22 cellular contexts compared by ENCODE assay signal in the genomic region with DNA sequence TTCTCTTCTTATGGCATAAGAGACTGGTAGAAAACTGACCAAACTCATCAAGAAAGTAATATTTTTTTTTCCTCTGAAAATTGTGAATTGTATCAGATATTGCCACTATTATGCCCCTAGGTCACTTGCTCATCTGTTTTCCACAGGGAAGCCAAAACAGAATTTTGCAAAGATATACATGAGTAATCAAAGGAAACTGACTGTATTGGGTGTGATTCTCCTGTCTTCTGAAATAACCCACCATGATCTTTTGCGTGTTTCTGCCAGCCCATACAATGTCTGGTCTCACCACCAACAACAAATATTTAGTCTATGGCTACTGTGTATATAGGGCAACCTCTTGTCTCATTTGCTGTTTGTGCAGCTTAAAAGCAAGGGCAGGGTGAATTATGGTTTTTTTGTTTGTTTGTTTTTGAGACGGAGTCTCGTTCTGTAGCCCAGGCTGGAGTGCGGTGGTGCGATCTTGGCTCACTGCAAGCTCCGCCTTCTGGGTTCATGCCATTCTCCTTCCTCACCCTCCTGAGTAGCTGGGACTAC. TPM values are rescaled to one million over a fixed set of nuclear protein-coding genes. Genes with fewer than 3 reads are reported as not detected.
"Had no signal": no experiment of that assay in that cellular context is flagged by ENCODE, and none has a peak within 500 bp of the region (broad histone marks: within the 10 kb centered on the region; RNA-seq: fewer than 3 reads in every experiment).

No MANE protein-coding gene starts in this region.

- H3K4me3 ChIP-seq: adrenal gland, cardiac muscle cell, thyroid gland, uterus had no signal

- H3K27ac Mint-ChIP-seq: activated naive CD4-positive, alpha-beta T cell treated with anti-CD3 and anti-CD28 coated beads, Interleukin-2, amount 50 U/mL, for 72 hours; activated T-helper 1 cell treated with anti-CD3 and anti-CD28 coated beads, Interleukin-12 subunit alpha, Interleukin-12 subunit beta, Interleukin-2, Interleukin-4 antibody, amounts not matched to agents 30 ng/mL and 10 ng/mL and 1 ng/mL, durations not matched to agents 14 hours and 24 hours and 36 hours; dendritic cell treated with granulocyte-macrophage colony-stimulating factor and Interleukin-4, amounts not matched to agents 40 ng/mL and 50 ng/mL, for 4 days had no signal

- H3K27me3 Mint-ChIP-seq: dendritic cell treated with granulocyte-macrophage colony-stimulating factor and Interleukin-4, amounts not matched to agents 40 ng/mL and 50 ng/mL, for 4 days had no signal

- H3K36me3 ChIP-seq: adrenal gland, cardiac muscle cell, thyroid gland, uterus had no signal

- DNase-seq: activated CD4-positive, alpha-beta T cell treated with anti-CD3 and anti-CD28 coated beads, Interleukin-2, amount 50 U/mL, for 4 hours; activated CD4-positive, CD25-positive, alpha-beta regulatory T cell treated with anti-CD3 and anti-CD28 coated beads, Interleukin-2, amount 50 U/mL, for 72 hours; activated gamma-delta T cell treated with Interleukin-2 at 50 U/mL for 16 hours; effector CD8-positive, alpha-beta T cell; left colon; mammary epithelial cell; occipital lobe; posterior cingulate gyrus; retina; stimulated activated CD4-positive, alpha-beta T cell treated with anti-CD3 and anti-CD28 coated beads, Interleukin-2, amount 100 ng/mL, for 24 hours; stimulated activated naive CD4-positive, alpha-beta T cell treated with Interleukin-2 at 50 U/mL for 16 hours; T-helper 2 cell; thyroid gland; uterus had no signal

- H3K9me3 ChIP-seq: adrenal gland, thyroid gland, uterus had no signal

- ATAC-seq: activated naive CD4-positive, alpha-beta T cell treated with anti-CD3 and anti-CD28 coated beads, Interleukin-2, amount 50 U/mL, for 72 hours; left colon had no signal

- H3K27ac ChIP-seq: adrenal gland, cardiac muscle cell, uterus, VCaP had no signal

- FAIRE-seq: astrocyte had no signal

- H3K36me3 Mint-ChIP-seq: activated naive CD4-positive, alpha-beta T cell treated with anti-CD3 and anti-CD28 coated beads, Interleukin-2, amount 50 U/mL, for 72 hours had no signal

- H3K9me3 Mint-ChIP-seq: activated naive CD4-positive, alpha-beta T cell treated with anti-CD3 and anti-CD28 coated beads, Interleukin-2, amount 50 U/mL, for 72 hours; activated T-helper 1 cell treated with anti-CD3 and anti-CD28 coated beads, Interleukin-12 subunit alpha, Interleukin-12 subunit beta, Interleukin-2, Interleukin-4 antibody, amounts not matched to agents 30 ng/mL and 10 ng/mL and 1 ng/mL, durations not matched to agents 14 hours and 24 hours and 36 hours; dendritic cell treated with granulocyte-macrophage colony-stimulating factor and Interleukin-4, amounts not matched to agents 40 ng/mL and 50 ng/mL, for 4 days had no signal

- H3K27me3 ChIP-seq: adrenal gland, cardiac muscle cell, thyroid gland, uterus had no signal

- H3K4me3 Mint-ChIP-seq: activated T-helper 1 cell treated with anti-CD3 and anti-CD28 coated beads, Interleukin-12 subunit alpha, Interleukin-12 subunit beta, Interleukin-2, Interleukin-4 antibody, amounts not matched to agents 30 ng/mL and 10 ng/mL and 1 ng/mL, durations not matched to agents 14 hours and 24 hours and 36 hours; dendritic cell treated with granulocyte-macrophage colony-stimulating factor and Interleukin-4, amounts not matched to agents 40 ng/mL and 50 ng/mL, for 4 days had no signal

RNA-seq across cellular contexts. Expression of a gene that starts 26.5 kb away (rescaled TPM):
- polyA plus RNA-seq: neural cell had no signal
